ENCODE assay signal across 3 cellular contexts in genomic region chr15:38945551-38946298, GRCh38.
TF ChIP-seq lines count a peak whose summit lies in the region.

No MANE protein-coding gene starts in this region.

TF ChIP-seq in SK-N-SH treated with all-trans-retinoic acid at 6 μM for 48 hours, 23 proteins besides CTCF, POLR2A, EP300 and RAD21 (continued from another document and continues in another):
- TF ChIP-seq CSRNP3 (CRISPR knock-in tag; IDR thresholded peaks at IDR 0.05), result no peak
- TF ChIP-seq GLIS3 (CRISPR knock-in tag; IDR thresholded peaks at IDR 0.05), result no peak
- no peak for TF ChIP-seq CREB5 (CRISPR knock-in tag; IDR thresholded peaks at IDR 0.05; ENCODE audit: low read depth)
- TF ChIP-seq SNAI2 (CRISPR knock-in tag; IDR thresholded peaks at IDR 0.05), result no peak
- TF ChIP-seq TOX (CRISPR knock-in tag; IDR thresholded peaks at IDR 0.05; ENCODE audit: borderline replicate concordance), result no peak
- no peak for TF ChIP-seq ISL1 (CRISPR knock-in tag; IDR thresholded peaks at IDR 0.05)
- TF ChIP-seq ARNTL (CRISPR knock-in tag; IDR thresholded peaks at IDR 0.05; ENCODE audit: borderline replicate concordance, low read depth), result no peak
- no peak for TF ChIP-seq PATZ1 (CRISPR knock-in tag; IDR thresholded peaks at IDR 0.05; ENCODE audit: borderline replicate concordance)
- TF ChIP-seq ZNF8 (CRISPR knock-in tag; IDR thresholded peaks at IDR 0.05), result no peak
- TF ChIP-seq ZC3H10 (CRISPR knock-in tag; IDR thresholded peaks at IDR 0.05), result no peak
- no peak for TF ChIP-seq ZNF565 (CRISPR knock-in tag; conservative IDR thresholded peaks at IDR 0.05; ENCODE audit: low read depth)
- TF ChIP-seq RARB (CRISPR knock-in tag; IDR thresholded peaks at IDR 0.05), result no peak
- no peak for TF ChIP-seq POU6F1 (CRISPR knock-in tag; IDR thresholded peaks at IDR 0.05; ENCODE audit: borderline replicate concordance, low read depth)

TF ChIP-seq in SK-N-SH, 30 proteins besides CTCF, POLR2A, EP300 and RAD21 (continued from another document):
- TF ChIP-seq EZH2phosphoT487 (IDR thresholded peaks at IDR 0.05; ENCODE audit: borderline replicate concordance, low read depth) (no peak), NFIC (IDR thresholded peaks at IDR 0.05; ENCODE audit: borderline replicate concordance) (no peak), SIN3A (IDR thresholded peaks at IDR 0.05; ENCODE audit: borderline replicate concordance, low read depth, low read length) (no peak), MAX (IDR thresholded peaks at IDR 0.05; ENCODE audit: low read depth) (no peak), TAF1 (IDR thresholded peaks at IDR 0.05; ENCODE audit: borderline replicate concordance, low read depth, low read length) (no peak), RXRA (IDR thresholded peaks at IDR 0.05; ENCODE audit: borderline replicate concordance, low read depth) (no peak), USF2 (IDR thresholded peaks at IDR 0.05; ENCODE audit: borderline replicate concordance, low read depth, low read length) (no peak), MEF2A (IDR thresholded peaks at IDR 0.05; ENCODE audit: borderline replicate concordance, low read depth) (no peak), NRF1 (IDR thresholded peaks at IDR 0.05; ENCODE audit: low read depth, low read length) (no peak), POLR2AphosphoS5 (IDR thresholded peaks at IDR 0.05; ENCODE audit: low read depth, low read length) (no peak), TEAD4 (IDR thresholded peaks at IDR 0.05; ENCODE audit: borderline replicate concordance, insufficient read depth) (no peak), MXI1 (IDR thresholded peaks at IDR 0.05; ENCODE audit: low read depth, low read length) (no peak), REST (IDR thresholded peaks at IDR 0.05; ENCODE audit: low read depth, low read length) (no peak), FOXM1 (IDR thresholded peaks at IDR 0.05; ENCODE audit: low read depth) (no peak), PBX3 (IDR thresholded peaks at IDR 0.05) (no peak)
TF ChIP-seq in SK-N-SH: peak in this region for 0.

TF ChIP-seq in endothelial cell of umbilical vein, 7 proteins besides CTCF, POLR2A, EP300 and RAD21 (continued from another document):
- TF ChIP-seq MAX (IDR thresholded peaks at IDR 0.05; ENCODE audit: insufficient read depth, insufficient read length), result no peak
- TF ChIP-seq JUN (IDR thresholded peaks at IDR 0.05; ENCODE audit: borderline replicate concordance, insufficient read depth, insufficient read length, low read depth), result no peak
- no peak for TF ChIP-seq POLR2AphosphoS5 (IDR thresholded peaks at IDR 0.05; ENCODE audit: insufficient read depth, low read depth, low read length)
- TF ChIP-seq GATA2 (IDR thresholded peaks at IDR 0.05; ENCODE audit: insufficient read depth, insufficient read length, low read depth, low read length), result no peak
